ENCODE assay signal across 15 cellular contexts in genomic region chr20:45308078-45308778, GRCh38. TPM values are rescaled to one million over a fixed set of nuclear protein-coding genes. Genes with fewer than 3 reads are reported as not detected.
A peak's percentile ranks its signal among the peaks of the same experiment; 100 is the strongest.
DNase-seq lines count a peak whose midpoint lies in the region; ATAC-seq and TF ChIP-seq lines count a peak whose summit lies in the region.
"Had no signal": no experiment of that assay in that cellular context is flagged by ENCODE, and none has a peak within 500 bp of the region (broad histone marks: within the 10 kb centered on the region; RNA-seq: fewer than 3 reads in every experiment).

Gene MATN4 (minus strand): TSS chr20:45308299. CDS start chr20:45305582, 2,717 bp downstream.

- no peaks in the 10 kb centered on the region for H3K79me2 ChIP-seq in OCI-LY7 (ENCODE audit: insufficient read depth, low read depth, low read length)

- H2AFZ ChIP-seq in OCI-LY7 (ENCODE audit: low read length): no peak within 1 kb of the TSS

- DNase-seq in NCI-H748 (lab: John Stamatoyannopoulos, UW; ENCODE audit: unreplicated experiment): peak; percentile 5
- no peak for DNase-seq in NCI-H748 treated with DMSO at 0.1 percent for 48 hours (lab: John Stamatoyannopoulos, UW)
- no peak for DNase-seq in OCI-LY7 (ENCODE audit: low spot score)
- DNase-seq in right cardiac atrium: peak; percentile 59 to 88 (median 75)
- peak; percentile 73 to 89 for DNase-seq in upper lobe of left lung
- DNase-seq in ureter (ENCODE audit: low spot score): no peak
- DNase-seq in GM10266 (ENCODE audit: extremely low spot score): no peak
- DNase-seq: ACHN; activated CD4-positive, alpha-beta T cell treated with anti-CD3 and anti-CD28 coated beads, Interleukin-2, amount 10 ng/mL, durations not matched to agents 7 days and 5 days; central memory CD4-positive, alpha-beta T cell; NCI-H82 had no signal

- peak; percentile 61 to 71 for ATAC-seq in right cardiac atrium
- peak; percentile 61 to 74 for ATAC-seq in upper lobe of left lung (ENCODE audit: low FRiP score in 2 of 2)
- ATAC-seq in HG02588 (IDR thresholded peaks at IDR 0.05; ENCODE audit: unreplicated experiment): no peak

- intact Hi-C loops in OCI-LY7 (cut with micrococcal nuclease; ENCODE audit: unreplicated experiment): no loop called here
- intact Hi-C loops in right cardiac atrium (cut with DNase I): no loop called here

- H3K36me3 ChIP-seq in OCI-LY7 (ENCODE audit: insufficient read depth, low read length) (no peaks in the 10 kb centered on the region), upper lobe of left lung (no peaks in the 10 kb centered on the region)

- H3K27me3 ChIP-seq in right cardiac atrium (ENCODE audit: control insufficient read depth, insufficient read depth) (no peaks in the 10 kb centered on the region), upper lobe of left lung (peaks cover 0 to 15% (median 4%) of the 10 kb centered on the region in 4 donors)

- TF ChIP-seq CTCF in OCI-LY7 (conservative IDR thresholded peaks at IDR 0.05; ENCODE audit: low read length) (0 out of 2 replicates have a peak, but pooled peaks have one; percentile 12), upper lobe of left lung (IDR thresholded peaks at IDR 0.05) (peak in 3 of 6 experiments; percentile 26 to 49 (median 29)), GM10266 (IDR thresholded peaks at IDR 0.05; ENCODE audit: control insufficient read depth, insufficient read depth, low read depth, missing control alignments) (no peak)

- BruUV-seq in OCI-LY7 (replicated peaks; lab: Mats Ljungman, UMichigan): no TSS peak

- 26% methylated on average over 22 of the region's 22 CpGs for WGBS in right cardiac atrium
- 28 to 64% methylated on average over 5 to 20 of the region's 22 CpGs for WGBS in upper lobe of left lung, 2 donors

- POLR2A ChIA-PET in OCI-LY7 (lab: Charles Lee): no interaction called here

- H3K9me2 ChIP-seq in OCI-LY7 (ENCODE audit: insufficient read depth, low read length): no peaks in the 10 kb centered on the region

- H3K9me3 ChIP-seq in OCI-LY7 (ENCODE audit: low read length): no peaks in the 10 kb centered on the region
- H3K9me3 ChIP-seq in right cardiac atrium (ENCODE audit: control insufficient read depth, low read length): no peaks in the 10 kb centered on the region
- H3K9me3 ChIP-seq in upper lobe of left lung: no peaks in the 10 kb centered on the region

- no peaks in the 10 kb centered on the region for H3K4me1 ChIP-seq in OCI-LY7 (ENCODE audit: insufficient read depth, low read length, poor library complexity, severe bottlenecking)
- H3K4me1 ChIP-seq in right cardiac atrium (ENCODE audit: control insufficient read depth, insufficient read depth, low read length): no peaks in the 10 kb centered on the region
- peaks cover 0 to 27% (median 9%) of the 10 kb centered on the region in 4 donors for H3K4me1 ChIP-seq in upper lobe of left lung

- no peak for TF ChIP-seq POLR2A in upper lobe of left lung (IDR thresholded peaks at IDR 0.05)

- H3K4me3 ChIP-seq in OCI-LY7 (ENCODE audit: low read depth, low read length, poor library complexity, severe bottlenecking): no peak within 1 kb of the TSS
- no peak within 1 kb of the TSS for H3K4me3 ChIP-seq in right cardiac atrium (ENCODE audit: low read length)
- H3K4me3 ChIP-seq in upper lobe of left lung: peak within 1 kb of the TSS in 1 of 4 donors; percentile 12
- H3K4me3 ChIP-seq: smooth muscle cell had no signal

- H3K27ac ChIP-seq in OCI-LY7 (ENCODE audit: low read depth, low read length, poor library complexity, severe bottlenecking): no peak within 1 kb of the TSS
- no peak within 1 kb of the TSS for H3K27ac ChIP-seq in right cardiac atrium (ENCODE audit: low read length)
- peak within 1 kb of the TSS in 1 of 4 donors; percentile 51 for H3K27ac ChIP-seq in upper lobe of left lung
- H3K27ac ChIP-seq: KMS-11 had no signal

- H4K20me1 ChIP-seq in OCI-LY7 (ENCODE audit: insufficient read depth, low read length): no peaks in the 10 kb centered on the region

- no peak for TF ChIP-seq EP300 in upper lobe of left lung (IDR thresholded peaks at IDR 0.05)

- H3K4me2 ChIP-seq in OCI-LY7 (ENCODE audit: low read length): no peak within 1 kb of the TSS
- H3K4me2 ChIP-seq: KMS-11, smooth muscle cell had no signal

- CTCF ChIA-PET in OCI-LY7 (lab: Charles Lee; ENCODE audit: unreplicated experiment): no interaction called here

RNA-seq across cellular contexts. Expression of gene MATN4, which starts in this region (rescaled TPM):
- total RNA-seq in OCI-LY7 (2014; rRNA removed; shearing (Covaris generic)): 0.38 TPM in 1 of 2 replicates, not detected in the other
- 0.24 TPM in 1 of 2 replicates, not detected in the other for total RNA-seq in OCI-LY7 (2022)
- total RNA-seq in right cardiac atrium: under 1 TPM in 3 of 4 donors, not detected in 1; 0.15 to 0.20 (median 0.17) TPM
- polyA plus RNA-seq in right cardiac atrium: 0.05 TPM
- total RNA-seq in upper lobe of left lung: under 1 TPM in 2 of 6 donors, not detected in 4; 0.30 to 0.44 TPM
- not detected for total RNA-seq in ureter
- total RNA-seq: Daoy, smooth muscle cell had no signal
- polyA plus RNA-seq: smooth muscle cell had no signal

Comparison
In these comparisons a context has a peak if more than half of its experiments do, and no peak if none do; other contexts are left out.
1. Peak in DNase-seq and ATAC-seq in right cardiac atrium; RNA of the gene not detected or under 1 TPM.
2. Peak in DNase-seq and ATAC-seq in upper lobe of left lung; RNA of the gene not detected or under 1 TPM.